3 cellular contexts compared by ENCODE assay signal in genomic region chr12:56602239-56602638, GRCh38.
TF ChIP-seq lines count a peak whose summit lies in the region.

No MANE protein-coding gene starts in this region.

TF ChIP-seq in IMR-90, 13 proteins besides CTCF, POLR2A, EP300 and RAD21:
- TF ChIP-seq CEBPB (IDR thresholded peaks at IDR 0.05; ENCODE audit: low read depth, low read length) = peak; percentile 93
- TF ChIP-seq, protein P1, sequence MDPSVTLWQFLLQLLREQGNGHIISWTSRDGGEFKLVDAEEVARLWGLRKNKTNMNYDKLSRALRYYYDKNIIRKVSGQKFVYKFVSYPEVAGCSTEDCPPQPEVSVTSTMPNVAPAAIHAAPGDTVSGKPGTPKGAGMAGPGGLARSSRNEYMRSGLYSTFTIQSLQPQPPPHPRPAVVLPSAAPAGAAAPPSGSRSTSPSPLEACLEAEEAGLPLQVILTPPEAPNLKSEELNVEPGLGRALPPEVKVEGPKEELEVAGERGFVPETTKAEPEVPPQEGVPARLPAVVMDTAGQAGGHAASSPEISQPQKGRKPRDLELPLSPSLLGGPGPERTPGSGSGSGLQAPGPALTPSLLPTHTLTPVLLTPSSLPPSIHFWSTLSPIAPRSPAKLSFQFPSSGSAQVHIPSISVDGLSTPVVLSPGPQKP (IDR thresholded peaks at IDR 0.05; ENCODE audit: borderline replicate concordance, low read depth, low read length) = no peak
TF ChIP-seq in IMR-90: peak in this region for 1.

TF ChIP-seq in H1, 55 proteins besides CTCF, POLR2A, EP300 and RAD21:
- TF ChIP-seq TEAD4 (IDR thresholded peaks at IDR 0.05; ENCODE audit: low read depth, low read length) (no peak), USF2 (IDR thresholded peaks at IDR 0.05; ENCODE audit: low read length) (no peak), JUND (IDR thresholded peaks at IDR 0.05; ENCODE audit: low read length) (no peak), BCL11A (IDR thresholded peaks at IDR 0.05; ENCODE audit: low read depth in 2 of 2, low read length in 2 of 2) (no peak), CEBPB (IDR thresholded peaks at IDR 0.05; ENCODE audit: low read depth, low read length) (peak; percentile 22; the same call in 1 of the 2 replicates), CBX5 (IDR thresholded peaks at IDR 0.05; ENCODE audit: low read depth, low read length) (no peak), RFX5 (IDR thresholded peaks at IDR 0.05; ENCODE audit: borderline replicate concordance, low read depth, low read length) (no peak), SUZ12 (IDR thresholded peaks at IDR 0.05; ENCODE audit: low read length) (no peak)

TF ChIP-seq in SK-N-SH treated with all-trans-retinoic acid at 6 μM for 48 hours, 23 proteins besides CTCF, POLR2A, EP300 and RAD21:
- TF ChIP-seq ISL1 (CRISPR knock-in tag; IDR thresholded peaks at IDR 0.05) = no peak
